Comparison of ENCODE assay signal across 35 cellular contexts in the genomic region with DNA sequence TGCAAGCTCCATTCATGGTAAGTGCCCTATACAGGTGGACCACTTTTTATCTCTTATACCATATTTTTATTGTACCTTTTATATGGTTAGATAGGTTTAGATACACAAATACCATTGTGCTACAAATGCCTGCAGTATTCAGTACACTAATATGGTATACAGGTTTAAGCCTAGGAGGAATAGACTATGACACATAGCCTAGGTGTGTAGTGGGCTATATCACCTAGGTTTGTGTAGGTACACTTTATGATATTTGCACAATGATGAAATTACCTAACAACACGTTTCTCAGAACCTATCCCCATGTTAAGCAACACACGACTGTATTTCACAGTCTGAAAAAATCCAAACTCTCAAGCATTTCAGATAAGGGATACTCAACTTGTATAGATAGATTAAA. TPM values are rescaled to one million over a fixed set of nuclear protein-coding genes. Genes with fewer than 3 reads are reported as not detected.
"Had no signal": no experiment of that assay in that cellular context is flagged by ENCODE, and none has a peak within 500 bp of the region (broad histone marks: within the 10 kb centered on the region; RNA-seq: fewer than 3 reads in every experiment).

No MANE protein-coding gene starts in this region.

- H3K27ac ChIP-seq: adrenal gland, body of pancreas, brain microvascular endothelial cell, breast epithelium, VCaP had no signal

- H3K4me3 ChIP-seq: adrenal gland, body of pancreas, breast epithelium had no signal

- FAIRE-seq: astrocyte, TTC549 had no signal

- H3K4me1 ChIP-seq: adrenal gland, body of pancreas, breast epithelium had no signal

- DNase-seq: activated B cell treated with CpG ODN at 0.5 μM for 24 hours; activated CD4-positive, alpha-beta memory T cell treated with anti-CD3 and anti-CD28 coated beads for 36 hours; activated CD4-positive, alpha-beta T cell treated with anti-CD3 and anti-CD28 coated beads for 4 hours; activated CD4-positive, alpha-beta T cell treated with anti-CD3 and anti-CD28 coated beads, Interleukin-2, amount 10 ng/mL, durations not matched to agents 24 days and 14 days; activated CD4-positive, alpha-beta T cell treated with anti-CD3 and anti-CD28 coated beads, Interleukin-2, amount 50 U/mL, for 1 hour; activated CD4-positive, alpha-beta T cell treated with anti-CD3 and anti-CD28 coated beads, Interleukin-2, amount 50 U/mL, for 4 hours; activated CD4-positive, CD25-positive, alpha-beta regulatory T cell treated with anti-CD3 and anti-CD28 coated beads, Interleukin-2, amount 50 U/mL, for 72 hours; activated CD8-positive, alpha-beta memory T cell treated with anti-CD3 and anti-CD28 coated beads, Interleukin-2, amount 50 U/mL, for 4 hours; activated CD8-positive, alpha-beta T cell treated with anti-CD3 and anti-CD28 coated beads for 36 hours; activated effector memory CD4-positive, alpha-beta T cell treated with anti-CD3 and anti-CD28 coated beads, Interleukin-2, amount 50 U/mL, for 16 hours; activated gamma-delta T cell treated with Interleukin-2 at 50 U/mL for 16 hours; activated naive CD4-positive, alpha-beta T cell; activated naive CD4-positive, alpha-beta T cell treated with anti-CD3 and anti-CD28 coated beads for 36 hours; activated naive CD4-positive, alpha-beta T cell treated with anti-CD3 and anti-CD28 coated beads, Interleukin-2, amount 50 U/mL, for 16 hours; activated naive CD8-positive, alpha-beta T cell treated with anti-CD3 and anti-CD28 coated beads for 36 hours; activated T-cell treated with anti-CD3 and anti-CD28 coated beads for 4 hours; activated T-cell treated with anti-CD3 and anti-CD28 coated beads, Interleukin-2, amount 50 U/mL, for 1 hour; activated T-cell treated with anti-CD3 and anti-CD28 coated beads, Interleukin-2, amount 50 U/mL, for 4 hours; activated T-cell treated with anti-CD3 and anti-CD28 coated beads, Interleukin-2, amount 50 U/mL, for 72 hours; adrenal gland; amniotic stem cell; aorta; body of pancreas; brain microvascular endothelial cell; central memory CD4-positive, alpha-beta T cell; T-helper 1 cell; T-helper 2 cell; T-helper 9 cell had no signal

- H3K9me3 ChIP-seq: adrenal gland, body of pancreas, breast epithelium had no signal

- ATAC-seq: activated CD8-positive, alpha-beta T cell treated with anti-CD3 and anti-CD28 coated beads for 36 hours; activated naive CD4-positive, alpha-beta T cell treated with anti-CD3 and anti-CD28 coated beads, Interleukin-2, amount 50 U/mL, for 72 hours; activated T-cell treated with anti-CD3 and anti-CD28 coated beads, Interleukin-2, amount 50 U/mL, for 4 hours; activated T-cell treated with anti-CD3 and anti-CD28 coated beads, Interleukin-2, amount 50 U/mL, for 72 hours; activated T-helper 17 cell treated with anti-CD3 and anti-CD28 coated beads, Interleukin-2, amount 50 U/mL, for 72 hours; body of pancreas had no signal

- H3K36me3 ChIP-seq: adrenal gland, brain microvascular endothelial cell, breast epithelium had no signal

- H3K27me3 ChIP-seq: adrenal gland, body of pancreas, breast epithelium had no signal

RNA-seq across cellular contexts. Expression of a gene that starts 9.6 kb away (rescaled TPM):
- total RNA-seq: activated CD8-positive, alpha-beta memory T cell treated with anti-CD3 and anti-CD28 coated beads for 36 hours; activated naive CD4-positive, alpha-beta T cell treated with anti-CD3 and anti-CD28 coated beads for 36 hours had no signal
- polyA plus RNA-seq: aorta had no signal
